Comparison of ENCODE assay signal across 8 cellular contexts in genomic region chr1:32972814-32973428, GRCh38. TPM values are rescaled to one million over a fixed set of nuclear protein-coding genes. Genes with fewer than 3 reads are reported as not detected.
DNase-seq lines count a peak whose midpoint lies in the region; ATAC-seq, FAIRE-seq and TF ChIP-seq lines count a peak whose summit lies in the region.

No MANE protein-coding gene starts in this region.

- no peaks in the 10 kb centered on the region for H3K9me3 ChIP-seq in pancreas

- no peaks in the 10 kb centered on the region for H3K36me3 ChIP-seq in pancreas

- no peak for FAIRE-seq in pancreas (lab: Jason Lieb, UNC)

- no peaks in the 10 kb centered on the region for H3K27me3 ChIP-seq in pancreas

- WGBS in pancreas, 2 donors, result 1% methylated on average over 36 to 58 of the region's 58 CpGs

- peak; percentile 92 to 97 (median 96) for ATAC-seq in pancreas
- no peak for ATAC-seq in GM18861 (IDR thresholded peaks at IDR 0.05; ENCODE audit: unreplicated experiment)

- intact Hi-C loops in pancreas (cut with DNase I), result no loop called here

- H3K4me3 ChIP-seq in pancreas, result peak overlapping the region; percentile 31 to 62 (median 52)

- TF ChIP-seq CTCF in pancreas (IDR thresholded peaks at IDR 0.05), result no peak

- H3K27ac ChIP-seq in pancreas, result peak overlapping the region in 1 of 4 donors; percentile 41

- no peaks in the 10 kb centered on the region for H3K4me1 ChIP-seq in pancreas

- peak; percentile 29 for DNase-seq in DMS53 treated with DMSO at 0.1 percent for 48 hours (lab: John Stamatoyannopoulos, UW; ENCODE audit: unreplicated experiment)
- peak; percentile 50 for DNase-seq in NCI-H2029 (lab: John Stamatoyannopoulos, UW)
- DNase-seq in amniotic epithelial cell (ENCODE audit: low read depth), result peak; percentile 51
- DNase-seq in hepatic stellate cell (ENCODE audit: low spot score), result peak; percentile 62
- DNase-seq in pancreas, result peak; percentile 65 to 82 (median 71)
- no peak for DNase-seq in SKM-1 treated with dmso at 0.1 percent for 144 hours (lab: John Stamatoyannopoulos, UW; ENCODE audit: unreplicated experiment)
- no peak for DNase-seq in NOMO-1 treated with dmso at 0.1 percent for 144 hours (lab: John Stamatoyannopoulos, UW; ENCODE audit: unreplicated experiment)

RNA-seq across cellular contexts. Expression of gene RNF19B, which starts 8.3 kb away (rescaled TPM):
- total RNA-seq in pancreas, result 10 to 100 TPM in 2 of 6 donors, 1 to 10 TPM in 4; 5.4 to 16.3 (median 8.0) TPM
- 1 to 10 TPM; 2.3 to 8.1 TPM for polyA plus RNA-seq in pancreas

Comparison
In these comparisons a context has a peak if more than half of its experiments do, and no peak if none do; other contexts are left out.
1. DNase-seq: peak in DMS53 treated with DMSO at 0.1 percent for 48 hours (single experiment), NCI-H2029 (single experiment), amniotic epithelial cell (single experiment), hepatic stellate cell (single experiment) and pancreas (6 of 6); none in SKM-1 treated with dmso at 0.1 percent for 144 hours (single experiment) and NOMO-1 treated with dmso at 0.1 percent for 144 hours (single experiment).